ENCODE assay signal across 16 cellular contexts in genomic region chr6:134199848-134200606, GRCh38.
DNase-seq lines count a peak whose midpoint lies in the region; ATAC-seq, FAIRE-seq and TF ChIP-seq lines count a peak whose summit lies in the region.
"Had no signal": no experiment of that assay in that cellular context is flagged by ENCODE, and none has a peak within 500 bp of the region (broad histone marks: within the 10 kb centered on the region; RNA-seq: fewer than 3 reads in every experiment).

No MANE protein-coding gene starts in this region.

- in situ Hi-C loops in K562 (cut with MboI): no loop called here

- no peaks in the 10 kb centered on the region for H4K20me1 ChIP-seq in MM.1S (ENCODE audit: insufficient read depth, low read length)
- no peaks in the 10 kb centered on the region for H4K20me1 ChIP-seq in K562 (replicated peaks; ENCODE audit: control insufficient read depth, insufficient read depth, low read length)

- ATAC-seq in GM19455 (IDR thresholded peaks at IDR 0.05; ENCODE audit: unreplicated experiment): peak; percentile 65
- no peak for ATAC-seq in K562
- no peak for ATAC-seq in T-helper 17 cell
- ATAC-seq in sciatic nerve: no peak
- ATAC-seq: activated T-cell treated with anti-CD3 and anti-CD28 coated beads, Interleukin-2, amount 50 U/mL, for 72 hours; psoas muscle had no signal

- H3K27me3 ChIP-seq in MM.1S (replicated peaks; ENCODE audit: insufficient read depth, low read length) (no peaks in the 10 kb centered on the region), K562 (ENCODE audit: control insufficient read depth in 2 of 2, insufficient read depth in 2 of 2, low read length in 2 of 2) (no peaks in the 10 kb centered on the region)
- H3K27me3 ChIP-seq: SJCRH30 had no signal

- H3K9ac ChIP-seq in MM.1S (ENCODE audit: low read length) (no peak overlapping the region), K562 (ENCODE audit: insufficient read depth in 1 of 2, low read depth in 2 of 2, low read length in 2 of 2) (no peak overlapping the region)

- TF ChIP-seq CTCF in C4-2B (conservative IDR thresholded peaks at IDR 0.05): no peak
- no peak for TF ChIP-seq CTCF in MM.1S (IDR thresholded peaks at IDR 0.05; ENCODE audit: low read length)
- TF ChIP-seq CTCF in K562 (IDR thresholded peaks at IDR 0.05 in 2 of 3, conservative IDR thresholded peaks at IDR 0.05 in 1 of 3; ENCODE audit: insufficient read depth in 2 of 3, low read depth in 1 of 3, low read length in 3 of 3): no peak
- TF ChIP-seq CTCF in osteocyte (IDR thresholded peaks at IDR 0.05): no peak

- H3K4me3 ChIP-seq in MM.1S (ENCODE audit: low read length): no peak overlapping the region
- no peak overlapping the region for H3K4me3 ChIP-seq in K562
- H3K4me3 ChIP-seq: psoas muscle, SJCRH30 had no signal

- TF ChIP-seq RAD21 in K562 (CRISPR knock-in tag; conservative IDR thresholded peaks at IDR 0.05 in 1 of 2, IDR thresholded peaks at IDR 0.05 in 1 of 2): no peak

- H3K4me1 Mint-ChIP-seq in T-helper 17 cell (peaks cover 4% of the 10 kb centered on the region), osteocyte (ENCODE audit: unreplicated experiment) (peaks cover 2% of the 10 kb centered on the region)

- H3K79me2 ChIP-seq in MM.1S (ENCODE audit: low read length) (no peaks in the 10 kb centered on the region), K562 (ENCODE audit: control insufficient read depth, insufficient read depth, low read length) (no peaks in the 10 kb centered on the region)

- H3K4me1 ChIP-seq in MM.1S (ENCODE audit: low read length) (peaks cover 27% of the 10 kb centered on the region), K562 (replicated peaks in 1 of 2; ENCODE audit: control insufficient read depth in 2 of 2, insufficient read depth in 2 of 2, low read length in 2 of 2) (peaks cover 15 to 34% of the 10 kb centered on the region in 2 experiments)
- H3K4me1 ChIP-seq: psoas muscle, SJCRH30 had no signal

- no peak for TF ChIP-seq EP300 in K562 (IDR thresholded peaks at IDR 0.05; ENCODE audit: low read length)

- H3K9me3 ChIP-seq in MM.1S (replicated peaks; ENCODE audit: insufficient read depth, low read length) (no peaks in the 10 kb centered on the region), K562 (replicated peaks; ENCODE audit: control insufficient read depth, insufficient read depth, low read depth, low read length) (no peaks in the 10 kb centered on the region; the same call in 1 of the 2 replicates), T-helper 17 cell (ENCODE audit: control insufficient read depth, low read length, poor library complexity, severe bottlenecking) (peaks cover 2% of the 10 kb centered on the region)
- H3K9me3 ChIP-seq: psoas muscle, SJCRH30 had no signal

- BruUV-seq in K562 (replicated peaks; lab: Mats Ljungman, UMichigan): no TSS peak

- H3K9me3 Mint-ChIP-seq in osteocyte (ENCODE audit: unreplicated experiment): peaks cover 4% of the 10 kb centered on the region

- peak; percentile 51 for FAIRE-seq in K562 (lab: Jason Lieb, UNC)

- CTCF ChIA-PET in K562 (lab: Yijun Ruan, JAX; ENCODE audit: low intra/inter-chr PET ratio): no interaction called here

- H3K9me1 ChIP-seq in K562 (ENCODE audit: control insufficient read depth, insufficient read depth, low read length): no peaks in the 10 kb centered on the region

- H3K36me3 Mint-ChIP-seq in T-helper 17 cell (ENCODE audit: low read depth) (no peaks in the 10 kb centered on the region), osteocyte (ENCODE audit: unreplicated experiment) (peaks cover 2% of the 10 kb centered on the region)

- TF ChIP-seq POLR2A in K562 (conservative IDR thresholded peaks at IDR 0.05): no peak

- H3K4me3 Mint-ChIP-seq in T-helper 17 cell (no peak overlapping the region), osteocyte (ENCODE audit: unreplicated experiment) (no peak overlapping the region)
- H3K4me3 Mint-ChIP-seq: activated T-cell treated with anti-CD3 and anti-CD28 coated beads, Interleukin-2, amount 50 U/mL, for 72 hours had no signal

- no peak overlapping the region for H3K27ac Mint-ChIP-seq in T-helper 17 cell
- no peak overlapping the region for H3K27ac Mint-ChIP-seq in osteocyte (ENCODE audit: unreplicated experiment)
- H3K27ac Mint-ChIP-seq: activated T-cell treated with anti-CD3 and anti-CD28 coated beads, Interleukin-2, amount 50 U/mL, for 72 hours had no signal

- H3K27me3 Mint-ChIP-seq in T-helper 17 cell: no peaks in the 10 kb centered on the region
- no peaks in the 10 kb centered on the region for H3K27me3 Mint-ChIP-seq in osteocyte (ENCODE audit: unreplicated experiment)

- DNase-seq in MM.1S: no peak
- DNase-seq in K562 (ENCODE audit: extremely low read depth in 1 of 4, low spot score in 3 of 4): no peak
- DNase-seq in T-helper 17 cell: no peak
- DNase-seq in kidney tubule cell (ENCODE audit: low spot score): no peak
- no peak for DNase-seq in sciatic nerve (ENCODE audit: low spot score)
- no peak for DNase-seq in osteocyte (ENCODE audit: extremely low spot score, unreplicated experiment)
- DNase-seq: activated CD4-positive, alpha-beta T cell treated with anti-CD3 and anti-CD28 coated beads for 1 hour; activated T-cell treated with anti-CD3 and anti-CD28 coated beads, Interleukin-2, amount 50 U/mL, for 72 hours; anterior cingulate cortex; dermis blood vessel endothelial cell; NCI-H526 treated with DMSO at 0.1 percent for 48 hours; psoas muscle; SJCRH30; stimulated activated naive CD4-positive, alpha-beta T cell had no signal

- peaks cover 8% of the 10 kb centered on the region for H3F3A ChIP-seq in MM.1S (ENCODE audit: insufficient read depth, low read length)

- H3K9me2 ChIP-seq in MM.1S (replicated peaks; ENCODE audit: insufficient read depth, low read length): no peaks in the 10 kb centered on the region

- WGBS in K562 (ENCODE audit: insufficient coverage, low coverage, missing lambda C conversion rate): 78% methylated on average over 5 of the region's 5 CpGs

- H3K27ac ChIP-seq in C4-2B: 0 out of 2 replicates have a peak overlapping the region, but pooled peaks have one; percentile 17
- peak overlapping the region; percentile 8; the same call in 1 of the 2 replicates for H3K27ac ChIP-seq in MM.1S (ENCODE audit: low read length)
- no peak overlapping the region for H3K27ac ChIP-seq in K562 (ENCODE audit: extremely low read depth, low read depth, low read length)
- H3K27ac ChIP-seq: psoas muscle, SJCRH30 had no signal

- POLR2A ChIA-PET in K562 (lab: Yijun Ruan, JAX): no interaction called here

- 0 out of 2 replicates have a peak overlapping the region, but pooled peaks have one; percentile 13 for H2AFZ ChIP-seq in MM.1S (ENCODE audit: low read length)
- peak overlapping the region; percentile 46; the same call in 1 of the 2 replicates for H2AFZ ChIP-seq in K562 (ENCODE audit: low read depth, low read length)

- H3K4me2 ChIP-seq in MM.1S (ENCODE audit: low read depth, low read length) (peak overlapping the region; percentile 8; the same call in 1 of the 2 replicates), K562 (ENCODE audit: insufficient read depth, low read length) (no peak overlapping the region)

- intact Hi-C loops in K562 (cut with micrococcal nuclease) (loop anchor here (5.0 kb wide), 2 partner anchors 52 to 92 kb away; no protein-coding TSS in a partner anchor), sciatic nerve (cut with DNase I) (no loop called here)

- no peaks in the 10 kb centered on the region for H3K36me3 ChIP-seq in MM.1S (replicated peaks; ENCODE audit: insufficient read depth, low read length)
- no peaks in the 10 kb centered on the region for H3K36me3 ChIP-seq in K562 (ENCODE audit: control insufficient read depth, insufficient read depth, low read length)
- H3K36me3 ChIP-seq: SJCRH30 had no signal

TF ChIP-seq in K562, 482 proteins besides CTCF, POLR2A, EP300 and RAD21 (continues in another document):
- TF ChIP-seq U2AF2 (optimal IDR thresholded peaks at IDR 0.05; ENCODE audit: low read depth, low read length) (no peak), GTF2E2 (tag; IDR thresholded peaks at IDR 0.05) (no peak), SAFB2 (IDR thresholded peaks at IDR 0.05; ENCODE audit: borderline replicate concordance, low read depth, low read length, severe bottlenecking) (no peak), VEZF1 (CRISPR knock-in tag; IDR thresholded peaks at IDR 0.05) (no peak), TRIM25 (IDR thresholded peaks at IDR 0.05; ENCODE audit: borderline replicate concordance) (no peak), RFX7 (CRISPR knock-in tag; IDR thresholded peaks at IDR 0.05) (no peak)
